15 cellular contexts compared by ENCODE assay signal in genomic region chr20:20233041-20233514, GRCh38.
DNase-seq lines count a peak whose midpoint lies in the region; ATAC-seq, FAIRE-seq and TF ChIP-seq lines count a peak whose summit lies in the region.
"Had no signal": no experiment of that assay in that cellular context is flagged by ENCODE, and none has a peak within 500 bp of the region (broad histone marks: within the 10 kb centered on the region; RNA-seq: fewer than 3 reads in every experiment).

No MANE protein-coding gene starts in this region.

- H3K9me3 ChIP-seq in psoas muscle: no peaks in the 10 kb centered on the region
- no peaks in the 10 kb centered on the region for H3K9me3 ChIP-seq in pancreas
- H3K9me3 ChIP-seq: Caco-2 had no signal

- WGBS in psoas muscle, 3 donors: 53 to 66% (median 55%) methylated on average over 19 of the region's 19 CpGs
- WGBS in pancreas, 2 donors: 77 to 83% methylated on average over 19 of the region's 19 CpGs

- H3K36me3 ChIP-seq in psoas muscle (ENCODE audit: insufficient read depth in 1 of 2, low read depth in 1 of 2) (no peaks in the 10 kb centered on the region), pancreas (no peaks in the 10 kb centered on the region)

- intact Hi-C loops in psoas muscle (cut with DNase I): loop anchor here (5.0 to 10.0 kb wide), 3 partner anchors 88 to 151 kb away; no protein-coding TSS in a partner anchor
- intact Hi-C loops in pancreas (cut with DNase I): loop anchor here in 2 of 3 donors (5.0 to 10.0 kb wide), 2 partner anchors 146 to 148 kb away; no protein-coding TSS in a partner anchor

- TF ChIP-seq CTCF in psoas muscle (IDR thresholded peaks at IDR 0.05): no peak
- no peak for TF ChIP-seq CTCF in pancreas (IDR thresholded peaks at IDR 0.05)

- H3K27ac ChIP-seq in psoas muscle (peak overlapping the region; percentile 68), pancreas (no peak overlapping the region)
- H3K27ac ChIP-seq: parathyroid adenoma had no signal

- H3K4me3 ChIP-seq in psoas muscle (no peak overlapping the region), pancreas (no peak overlapping the region)

- DNase-seq in SKM-1 (lab: John Stamatoyannopoulos, UW; ENCODE audit: unreplicated experiment) (peak; percentile 8), psoas muscle (peak in 1 of 2 donors; percentile 55), pancreas (no peak)
- no peak for DNase-seq in activated CD4-positive, alpha-beta T cell treated with anti-CD3 and anti-CD28 coated beads for 48 hours
- DNase-seq: activated T-cell treated with anti-CD3 and anti-CD28 coated beads, Interleukin-2, amount 50 U/mL, for 24 hours; Caco-2; head of caudate nucleus; NCI-H2029 treated with DMSO at 0.1 percent for 48 hours; stimulated activated CD4-positive, alpha-beta T cell treated with anti-CD3 and anti-CD28 coated beads, Interleukin-4, amount 100 ng/mL, for 4 hours had no signal

- H3K4me1 ChIP-seq in psoas muscle: peaks cover 38% of the 10 kb centered on the region
- no peaks in the 10 kb centered on the region for H3K4me1 ChIP-seq in pancreas
- H3K4me1 ChIP-seq: Caco-2, parathyroid adenoma had no signal

- ATAC-seq in GM18867 (IDR thresholded peaks at IDR 0.05; ENCODE audit: unreplicated experiment): peak; percentile 73
- ATAC-seq in HG03521 (IDR thresholded peaks at IDR 0.05; ENCODE audit: unreplicated experiment): peak; percentile 53
- ATAC-seq in psoas muscle: peak; percentile 73 to 77 (median 76)
- ATAC-seq in HG02840 (IDR thresholded peaks at IDR 0.05; ENCODE audit: low FRiP score, unreplicated experiment): no peak
- ATAC-seq in pancreas: no peak
- ATAC-seq: WTC11 had no signal

- no peaks in the 10 kb centered on the region for H3K27me3 ChIP-seq in psoas muscle (ENCODE audit: insufficient read depth in 3 of 3, low read length in 2 of 3)
- no peaks in the 10 kb centered on the region for H3K27me3 ChIP-seq in pancreas

- FAIRE-seq in pancreas (lab: Jason Lieb, UNC): no peak
- FAIRE-seq: RCC 7860 had no signal

Comparison
In these comparisons a context has a peak if more than half of its experiments do, and no peak if none do; other contexts are left out.
1. ATAC-seq: peak in GM18867 (single experiment), HG03521 (single experiment) and psoas muscle (4 of 4); none in HG02840 (single experiment) and pancreas (0 of 4).